In the genomic region with DNA sequence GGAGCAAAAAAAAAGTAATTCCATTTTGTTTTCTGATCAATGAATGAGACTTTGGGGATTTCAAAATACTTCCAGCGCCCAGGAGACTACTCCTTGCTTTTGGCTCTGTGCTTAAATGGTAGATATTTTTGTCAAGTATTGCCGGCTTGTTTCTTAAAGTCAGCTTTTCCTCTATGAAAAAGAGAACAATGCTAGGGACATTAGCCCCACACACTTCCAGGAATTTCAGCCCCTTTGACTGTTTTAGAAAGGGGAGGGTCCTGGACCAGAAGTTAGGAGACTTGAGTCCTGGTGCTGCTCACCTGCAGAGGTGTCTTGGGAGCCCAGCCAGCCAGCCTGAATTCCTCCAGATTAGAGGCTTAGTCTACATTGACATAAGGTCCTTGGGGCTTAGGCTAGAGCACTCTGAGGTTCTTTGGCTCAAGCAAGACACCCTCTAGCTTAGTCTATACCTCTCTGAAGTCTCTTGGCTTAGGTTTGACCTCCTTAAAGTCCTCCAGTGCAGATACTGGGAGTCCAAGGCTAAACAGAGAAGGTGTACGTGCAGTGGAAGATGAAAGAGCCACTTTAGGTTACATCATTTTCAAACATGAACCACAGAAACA, we compare ENCODE assay signal across 8 cellular contexts. TPM values are rescaled to one million over a fixed set of nuclear protein-coding genes. Genes with fewer than 3 reads are reported as not detected.
A peak's percentile ranks its signal among the peaks of the same experiment; 100 is the strongest.
DNase-seq lines count a peak whose midpoint lies in the region; ATAC-seq, FAIRE-seq and TF ChIP-seq lines count a peak whose summit lies in the region.

No MANE protein-coding gene starts in this region.

- H3K4me3 ChIP-seq in A549 (peak overlapping the region; percentile 88), mononuclear cell (ENCODE audit: low read length) (peak overlapping the region; percentile 69)

- no peak for TF ChIP-seq CTCF in A549 (IDR thresholded peaks at IDR 0.05)
- TF ChIP-seq CTCF in MCF 10A (IDR thresholded peaks at IDR 0.05; ENCODE audit: unreplicated experiment): no peak

- no peaks in the 10 kb centered on the region for H3K9me3 ChIP-seq in A549
- no peaks in the 10 kb centered on the region for H3K9me3 ChIP-seq in mononuclear cell (ENCODE audit: low read depth, low read length)

- TF ChIP-seq POLR2A in A549 (IDR thresholded peaks at IDR 0.05; ENCODE audit: low read length): no peak

- peaks cover 20 to 37% (median 36%) of the 10 kb centered on the region in 3 donors for H3K4me1 Mint-ChIP-seq in IgD-negative memory B cell
- H3K4me1 Mint-ChIP-seq in MCF 10A (ENCODE audit: insufficient read depth, unreplicated experiment): peaks cover 24% of the 10 kb centered on the region

- no peaks in the 10 kb centered on the region for H3K36me3 Mint-ChIP-seq in IgD-negative memory B cell
- H3K36me3 Mint-ChIP-seq in MCF 10A (ENCODE audit: insufficient read depth, unreplicated experiment): peaks cover 9% of the 10 kb centered on the region

- no peak for TF ChIP-seq EP300 in A549 (IDR thresholded peaks at IDR 0.05)

- intact Hi-C loops in MCF 10A (cut with micrococcal nuclease): loop anchor here (1.0 to 10.0 kb wide), 2 partner anchors 94 to 103 kb away; partner anchors contain the start of gene RAB33B
- intact Hi-C loops in posterior cingulate gyrus (cut with DNase I): loop anchor here (5.0 kb wide), 2 partner anchors 105 to 380 kb away; partner anchors contain the start of genes ELF2 and RAB33B

- peaks cover 3% of the 10 kb centered on the region for H3K27me3 ChIP-seq in mononuclear cell (ENCODE audit: insufficient read depth, low read length)

- peaks cover 1% of the 10 kb centered on the region for H3K27me3 Mint-ChIP-seq in IgD-negative memory B cell
- no peaks in the 10 kb centered on the region for H3K27me3 Mint-ChIP-seq in MCF 10A (ENCODE audit: insufficient read depth, unreplicated experiment)

- peaks cover 38% of the 10 kb centered on the region for H3K4me1 ChIP-seq in A549
- H3K4me1 ChIP-seq in mononuclear cell (ENCODE audit: insufficient read depth, low read length): peaks cover 46% of the 10 kb centered on the region

- peak overlapping the region; percentile 97 to 99 (median 97) for H3K27ac Mint-ChIP-seq in IgD-negative memory B cell
- peak overlapping the region; percentile 73 for H3K27ac Mint-ChIP-seq in MCF 10A (ENCODE audit: low read depth, unreplicated experiment)

- FAIRE-seq in A549 (lab: Jason Lieb, UNC): no peak

- BruUV-seq in MCF 10A (replicated peaks; lab: Mats Ljungman, UMichigan): no TSS peak

- CTCF ChIA-PET in A549 (lab: Yijun Ruan, JAX): interaction anchor here (0.9 to 2.8 kb wide), 8 partner anchors 16 to 80 kb away, joined by 3 to 13 read pairs (median 4); no protein-coding TSS in a partner anchor
- CTCF ChIA-PET in MCF 10A (lab: Yijun Ruan, JAX): interaction anchor here (0.6 to 2.7 kb wide), 10 partner anchors 10 to 690 kb away, joined by 3 to 10 read pairs (median 4); no protein-coding TSS in a partner anchor

- WGBS in A549 (ENCODE audit: missing lambda C conversion rate): 23% methylated on average over 3 of the region's 3 CpGs

- peaks cover 0 to 4% (median 0%) of the 10 kb centered on the region in 3 donors for H3K9me3 Mint-ChIP-seq in IgD-negative memory B cell
- H3K9me3 Mint-ChIP-seq in MCF 10A (ENCODE audit: unreplicated experiment): no peaks in the 10 kb centered on the region

- H3K4me3 Mint-ChIP-seq in IgD-negative memory B cell (peak overlapping the region; percentile 94 to 100 (median 99)), MCF 10A (ENCODE audit: unreplicated experiment) (peak overlapping the region; percentile 82)

- H3K4me2 ChIP-seq in A549: peak overlapping the region; percentile 84

- ATAC-seq in A549 (no peak), GM21619 (IDR thresholded peaks at IDR 0.05; ENCODE audit: unreplicated experiment) (no peak)

- DNase-seq in A549 (ENCODE audit: low read depth in 1 of 2, low spot score in 1 of 2): no peak
- no peak for DNase-seq in MCF 10A (ENCODE audit: unreplicated experiment)
- DNase-seq in posterior cingulate gyrus: no peak
- no peak for DNase-seq in NCI-H2171 (lab: John Stamatoyannopoulos, UW)
- DNase-seq in NCI-H2196 treated with DMSO at 0.1 percent for 48 hours (lab: John Stamatoyannopoulos, UW; ENCODE audit: unreplicated experiment): no peak

- TF ChIP-seq RAD21 in A549 (conservative IDR thresholded peaks at IDR 0.05 in 1 of 2, IDR thresholded peaks at IDR 0.05 in 1 of 2): no peak

- POLR2A ChIA-PET in A549 (lab: Yijun Ruan, JAX) (no interaction called here), MCF 10A (lab: Yijun Ruan, JAX) (interaction anchor here (0.8 to 6.8 kb wide), 18 partner anchors 8 to 752 kb away, joined by 3 to 72 read pairs (median 5); partner anchors contain the start of genes ELF2, MGST2, NAA15 and RAB33B)

- H3K27ac ChIP-seq in A549: peak overlapping the region; percentile 98 to 99

TF ChIP-seq in A549, 52 proteins besides CTCF, POLR2A, EP300 and RAD21:
- TF ChIP-seq HES2 (IDR thresholded peaks at IDR 0.05) (no peak), CHD2 (IDR thresholded peaks at IDR 0.05; ENCODE audit: low read length, partially characterized antibody) (no peak), NR3C1 (IDR thresholded peaks at IDR 0.05) (no peak), BHLHE40 (IDR thresholded peaks at IDR 0.05; ENCODE audit: low read depth, low read length) (no peak), MYC (IDR thresholded peaks at IDR 0.05; ENCODE audit: borderline replicate concordance, low read length) (no peak), SREBF2 (IDR thresholded peaks at IDR 0.05) (no peak), MAX (IDR thresholded peaks at IDR 0.05) (no peak), JUNB (IDR thresholded peaks at IDR 0.05) (no peak), USF2 (IDR thresholded peaks at IDR 0.05) (no peak), HMGXB4 (CRISPR knock-in tag; IDR thresholded peaks at IDR 0.05; ENCODE audit: borderline replicate concordance) (no peak), HEYL (CRISPR knock-in tag; IDR thresholded peaks at IDR 0.05) (no peak), RFX5 (IDR thresholded peaks at IDR 0.05) (no peak), ESRRA (IDR thresholded peaks at IDR 0.05; ENCODE audit: borderline replicate concordance, low read length) (no peak), KDM1A (IDR thresholded peaks at IDR 0.05; ENCODE audit: low read depth) (no peak)
- TF ChIP-seq, protein P1, sequence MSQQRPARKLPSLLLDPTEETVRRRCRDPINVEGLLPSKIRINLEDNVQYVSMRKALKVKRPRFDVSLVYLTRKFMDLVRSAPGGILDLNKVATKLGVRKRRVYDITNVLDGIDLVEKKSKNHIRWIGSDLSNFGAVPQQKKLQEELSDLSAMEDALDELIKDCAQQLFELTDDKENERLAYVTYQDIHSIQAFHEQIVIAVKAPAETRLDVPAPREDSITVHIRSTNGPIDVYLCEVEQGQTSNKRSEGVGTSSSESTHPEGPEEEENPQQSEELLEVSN (IDR thresholded peaks at IDR 0.05; ENCODE audit: borderline replicate concordance, low read depth): no peak

RNA-seq across cellular contexts. Expression of gene SETD7, which starts 1.6 kb away (rescaled TPM):
- polyA plus RNA-seq in A549 (2011; rRNA removed) (30.6 and 41.3 TPM in 2 replicates), A549 (2017; fragmentation: RNase III; extraction: RNeasy Plus Mini Kit Qiagen cat#74134 plus additional on column Dnase treatment) (39.1 to 43.4 TPM (median 39.3 TPM) in 3 replicates), IgD-negative memory B cell (2.0 TPM)
- 9.1 and 12.1 TPM in 2 replicates for polyA plus RNA-seq in A549 (2012; cell fraction: cytosol; rRNA removed)
- 5.3 and 12.2 TPM in 2 replicates for polyA plus RNA-seq in A549 (2012; cell fraction: nucleus; rRNA removed)
- polyA minus RNA-seq in A549 (2011; rRNA and poly(A)+ RNA removed): 41.5 and 42.8 TPM in 2 replicates
- total RNA-seq in MCF 10A (2022) (60.4 and 66.9 TPM in 2 replicates), mononuclear cell (33.2 TPM)
